ENCODE assay signal across 9 cellular contexts in the genomic region with DNA sequence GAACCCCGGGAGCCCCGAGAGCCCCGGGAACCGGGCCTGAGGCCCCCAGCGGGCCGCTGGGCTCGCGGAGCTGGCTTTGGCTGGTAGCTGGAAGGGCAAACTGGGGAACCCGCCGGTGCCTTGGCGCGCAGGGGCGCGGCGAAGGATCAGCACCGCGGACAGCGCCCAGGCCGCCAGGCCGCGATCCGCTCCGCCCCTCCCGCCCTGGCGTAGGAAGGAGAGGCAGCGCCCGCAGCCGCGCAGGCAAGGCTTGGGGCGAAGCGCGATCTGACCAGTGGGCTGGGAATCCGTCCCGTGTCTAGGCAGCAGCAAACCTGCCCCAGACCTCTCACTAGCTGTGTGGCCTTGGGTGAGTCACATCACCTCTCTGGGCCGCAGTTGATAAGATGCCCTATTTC. TPM values are rescaled to one million over a fixed set of nuclear protein-coding genes. Genes with fewer than 3 reads are reported as not detected.
A peak's percentile ranks its signal among the peaks of the same experiment; 100 is the strongest.
DNase-seq lines count a peak whose midpoint lies in the region; ATAC-seq and TF ChIP-seq lines count a peak whose summit lies in the region.
"Had no signal": no experiment of that assay in that cellular context is flagged by ENCODE, and none has a peak within 500 bp of the region (broad histone marks: within the 10 kb centered on the region; RNA-seq: fewer than 3 reads in every experiment).

No MANE protein-coding gene starts in this region.

- ATAC-seq in activated CD8-positive, alpha-beta T cell treated with anti-CD3 and anti-CD28 coated beads, Interleukin-2, amount 10 ng/mL, durations not matched to agents 7 days and 5 days, result peak; percentile 98
- peak; percentile 96 to 97 for ATAC-seq in lower lobe of right lung
- ATAC-seq in GM21619 (IDR thresholded peaks at IDR 0.05; ENCODE audit: unreplicated experiment), result no peak

- no peaks in the 10 kb centered on the region for H3K9me3 Mint-ChIP-seq in activated CD8-positive, alpha-beta T cell treated with anti-CD3 and anti-CD28 coated beads, Interleukin-2, amount 10 ng/mL, durations not matched to agents 7 days and 5 days (ENCODE audit: insufficient read depth)

- POLR2A ChIA-PET in activated CD8-positive, alpha-beta T cell treated with anti-CD3 and anti-CD28 coated beads, Interleukin-2, amount 10 ng/mL, durations not matched to agents 7 days and 5 days (lab: Charles Lee), result no interaction called here

- H3K4me1 ChIP-seq in lower lobe of right lung, result peaks cover 3% of the 10 kb centered on the region

- no peak overlapping the region for H3K27ac Mint-ChIP-seq in activated CD8-positive, alpha-beta T cell treated with anti-CD3 and anti-CD28 coated beads, Interleukin-2, amount 10 ng/mL, durations not matched to agents 7 days and 5 days

- no peak overlapping the region for H3K4me3 Mint-ChIP-seq in activated CD8-positive, alpha-beta T cell treated with anti-CD3 and anti-CD28 coated beads, Interleukin-2, amount 10 ng/mL, durations not matched to agents 7 days and 5 days

- H3K36me3 ChIP-seq in lower lobe of right lung, result no peaks in the 10 kb centered on the region

- TF ChIP-seq CTCF in lower lobe of right lung (IDR thresholded peaks at IDR 0.05), result no peak

- no peak overlapping the region for H3K27ac ChIP-seq in lower lobe of right lung
- H3K27ac ChIP-seq: 22Rv1 had no signal

- no peaks in the 10 kb centered on the region for H3K9me3 ChIP-seq in lower lobe of right lung

- H3K4me3 ChIP-seq in lower lobe of right lung, result peak overlapping the region; percentile 11

- no peaks in the 10 kb centered on the region for H3K4me1 Mint-ChIP-seq in activated CD8-positive, alpha-beta T cell treated with anti-CD3 and anti-CD28 coated beads, Interleukin-2, amount 10 ng/mL, durations not matched to agents 7 days and 5 days (ENCODE audit: low read depth)

- intact Hi-C loops in lower lobe of right lung (cut with DNase I), result no loop called here

- CTCF ChIA-PET in activated CD8-positive, alpha-beta T cell treated with anti-CD3 and anti-CD28 coated beads, Interleukin-2, amount 10 ng/mL, durations not matched to agents 7 days and 5 days (lab: Charles Lee), result interaction anchor here (1.8 kb wide), 1 partner anchor 37 kb away, joined by 4 read pairs; no protein-coding TSS in a partner anchor

- peaks cover 85% of the 10 kb centered on the region for H3K27me3 ChIP-seq in lower lobe of right lung (ENCODE audit: low read depth)

- peak; percentile 84 for DNase-seq in DMS 273 (lab: John Stamatoyannopoulos, UW; ENCODE audit: unreplicated experiment)
- no peak for DNase-seq in DMS 273 treated with DMSO at 0.1 percent for 48 hours (lab: John Stamatoyannopoulos, UW)
- DNase-seq in NCI-H526 treated with DMSO at 0.1 percent for 48 hours (lab: John Stamatoyannopoulos, UW), result peak; percentile 38
- peak; percentile 77 for DNase-seq in activated CD8-positive, alpha-beta T cell treated with anti-CD3 and anti-CD28 coated beads, Interleukin-2, amount 10 ng/mL, durations not matched to agents 7 days and 5 days
- DNase-seq in effector CD4-positive, alpha-beta T cell, result peak; percentile 54
- DNase-seq in lower lobe of right lung, result peak; percentile 80
- peak; percentile 43 for DNase-seq in stimulated activated CD8-positive, alpha-beta memory T cell treated with anti-CD3 and anti-CD28 coated beads, Interleukin-12 subunit alpha, Interleukin-12 subunit beta, amount 100 ng/mL, for 1 hour (ENCODE audit: low read depth)

- H3K27me3 Mint-ChIP-seq in activated CD8-positive, alpha-beta T cell treated with anti-CD3 and anti-CD28 coated beads, Interleukin-2, amount 10 ng/mL, durations not matched to agents 7 days and 5 days (ENCODE audit: low read depth), result peaks cover 32% of the 10 kb centered on the region

- no peaks in the 10 kb centered on the region for H3K36me3 Mint-ChIP-seq in activated CD8-positive, alpha-beta T cell treated with anti-CD3 and anti-CD28 coated beads, Interleukin-2, amount 10 ng/mL, durations not matched to agents 7 days and 5 days (ENCODE audit: low read depth)

RNA-seq across cellular contexts. Expression of a gene that starts 0.3 kb away (rescaled TPM):
- not detected for total RNA-seq in activated CD8-positive, alpha-beta T cell treated with anti-CD3 and anti-CD28 coated beads, Interleukin-2, amount 10 ng/mL, durations not matched to agents 7 days and 5 days
- 0.12 TPM for total RNA-seq in lower lobe of right lung

RNA-seq across cellular contexts. Expression of a gene that starts 38.2 kb away (rescaled TPM):
- 10 to 100 TPM; 59.0 to 64.9 TPM for total RNA-seq in activated CD8-positive, alpha-beta T cell treated with anti-CD3 and anti-CD28 coated beads, Interleukin-2, amount 10 ng/mL, durations not matched to agents 7 days and 5 days
- total RNA-seq in lower lobe of right lung, result 48.8 TPM

RNA-seq across cellular contexts. Expression of a gene that starts 46.5 kb away (rescaled TPM):
- 10 to 100 TPM in 1 of 2 experiments, 1 to 10 TPM in 1; 9.4 to 11.0 TPM for total RNA-seq in activated CD8-positive, alpha-beta T cell treated with anti-CD3 and anti-CD28 coated beads, Interleukin-2, amount 10 ng/mL, durations not matched to agents 7 days and 5 days
- total RNA-seq in lower lobe of right lung, result 17.0 TPM
